In the genomic region with DNA sequence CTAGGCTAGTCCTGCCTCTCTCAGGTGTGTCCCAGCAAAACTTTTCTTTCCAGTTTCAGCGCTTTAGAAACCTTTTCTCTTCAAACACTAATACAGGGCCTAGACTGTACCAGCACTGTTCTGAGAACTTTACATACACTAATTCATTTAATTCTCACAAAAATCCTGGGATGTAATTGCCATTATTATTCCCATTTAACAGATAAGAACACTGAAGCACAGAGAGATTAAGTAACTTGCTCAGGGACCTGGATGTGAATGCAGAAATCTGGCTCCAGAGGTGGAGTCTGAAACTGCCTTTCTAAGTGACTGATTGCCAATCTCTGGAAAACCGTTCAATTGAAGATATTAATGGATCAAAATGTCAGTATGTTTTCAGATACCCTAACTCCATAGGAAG, we compare ENCODE assay signal across 9 cellular contexts. TPM values are rescaled to one million over a fixed set of nuclear protein-coding genes. Genes with fewer than 3 reads are reported as not detected.
A peak's percentile ranks its signal among the peaks of the same experiment; 100 is the strongest.
DNase-seq lines count a peak whose midpoint lies in the region; ATAC-seq, FAIRE-seq and TF ChIP-seq lines count a peak whose summit lies in the region.
"Had no signal": no experiment of that assay in that cellular context is flagged by ENCODE, and none has a peak within 500 bp of the region (broad histone marks: within the 10 kb centered on the region; RNA-seq: fewer than 3 reads in every experiment).

No MANE protein-coding gene starts in this region.

- peak overlapping the region; percentile 84 for H3K27ac Mint-ChIP-seq in progenitor cell of endocrine pancreas

- peak overlapping the region; percentile 92; the same call in 1 of the 2 replicates for H2AFZ ChIP-seq in PC-9
- H2AFZ ChIP-seq in H1 (ENCODE audit: low read length): peak overlapping the region; percentile 98

- no peak overlapping the region for H2BK5ac ChIP-seq in H1 (ENCODE audit: low read depth, low read length)

- no peak overlapping the region for H2BK15ac ChIP-seq in H1 (ENCODE audit: low read length)

- BruUV-seq in PC-9 (replicated peaks; lab: Mats Ljungman, UMichigan): no TSS peak

- peak overlapping the region; percentile 81 for H3K4me3 ChIP-seq in DOHH2 (ENCODE audit: low read length)
- H3K4me3 ChIP-seq in PC-9: peak overlapping the region; percentile 62
- peak overlapping the region in 1 of 4 experiments; percentile 89; a peak in 4 of 8 replicates for H3K4me3 ChIP-seq in H1 (ENCODE audit: extremely low read depth in 1 of 4, insufficient read depth in 2 of 4, low read depth in 3 of 4, low read length in 4 of 4)
- peak overlapping the region in 1 of 4 donors; percentile 96 for H3K4me3 ChIP-seq in pancreas
- H3K4me3 ChIP-seq: lung had no signal

- H3K79me2 ChIP-seq in DOHH2 (ENCODE audit: control insufficient read depth, low read length) (peaks cover 42% of the 10 kb centered on the region), PC-9 (ENCODE audit: low read depth) (peaks cover 44% of the 10 kb centered on the region), H1 (ENCODE audit: control insufficient read depth in 1 of 2, insufficient read depth in 2 of 2, low read length in 2 of 2) (peaks cover 23 to 36% of the 10 kb centered on the region in 2 experiments)

- H4K91ac ChIP-seq in H1 (replicated peaks; ENCODE audit: insufficient read length, low read length): no peak overlapping the region

- POLR2A ChIA-PET in PC-9 (lab: Charles Lee; ENCODE audit: unreplicated experiment): interaction anchor here (0.6 kb wide), 1 partner anchor 129 kb away, joined by 3 read pairs; no protein-coding TSS in a partner anchor
- POLR2A ChIA-PET in H1 (lab: Charles Lee; ENCODE audit: partially characterized antibody): interaction anchor here (0.6 to 7.3 kb wide), 5 partner anchors 14 to 450 kb away, joined by 3 to 114 read pairs (median 4); no protein-coding TSS in a partner anchor

- H4K8ac ChIP-seq in H1 (ENCODE audit: extremely low read depth, insufficient read depth, low read length): no peak overlapping the region

- CTCF ChIA-PET in PC-9 (lab: Charles Lee): no interaction called here
- CTCF ChIA-PET in H1 (lab: Charles Lee; ENCODE audit: partially characterized antibody): interaction anchor here (1.2 to 1.9 kb wide), 5 partner anchors 8 to 122 kb away, joined by 3 to 4 read pairs (median 3); no protein-coding TSS in a partner anchor

- ATAC-seq in pancreas: no peak

- H3K14ac ChIP-seq in H1 (ENCODE audit: insufficient read length): no peak overlapping the region

- no peak for TF ChIP-seq RAD21 in H1 (IDR thresholded peaks at IDR 0.05 in 1 of 2, conservative IDR thresholded peaks at IDR 0.05 in 1 of 2; ENCODE audit: low read depth in 2 of 2, low read length in 2 of 2)

- FAIRE-seq in H1 (lab: Jason Lieb, UNC) (no peak), pancreas (lab: Jason Lieb, UNC) (no peak)

- DNase-seq in PC-9: no peak
- no peak for DNase-seq in H1 (ENCODE audit: low read depth in 1 of 2, low spot score in 2 of 2)
- no peak for DNase-seq in progenitor cell of endocrine pancreas (ENCODE audit: low spot score, unreplicated experiment)
- DNase-seq in pancreas: no peak
- no peak for DNase-seq in substantia nigra (lab: John Stamatoyannopoulos, UW)
- DNase-seq in C1 segment of cervical spinal cord (lab: John Stamatoyannopoulos, UW): no peak
- no peak for DNase-seq in HPDE6-E6E7 (ENCODE audit: extremely low spot score)

- H3K36me3 Mint-ChIP-seq in progenitor cell of endocrine pancreas (ENCODE audit: insufficient read depth): no peaks in the 10 kb centered on the region

- H3F3A ChIP-seq in DOHH2 (ENCODE audit: control insufficient read depth, insufficient read depth): peaks cover 6% of the 10 kb centered on the region; the same call in 1 of the 2 replicates
- peaks cover 16% of the 10 kb centered on the region; the same call in 1 of the 2 replicates for H3F3A ChIP-seq in PC-9 (ENCODE audit: insufficient read depth, low read depth)

- H3K9me2 ChIP-seq in DOHH2 (replicated peaks; ENCODE audit: control insufficient read depth, low read length) (no peaks in the 10 kb centered on the region), PC-9 (ENCODE audit: insufficient read depth) (no peaks in the 10 kb centered on the region)

- no peak overlapping the region for H3K18ac ChIP-seq in H1 (ENCODE audit: extremely low read depth, low read length)

- no peak overlapping the region for H2BK120ac ChIP-seq in H1 (replicated peaks; ENCODE audit: low read depth, low read length)

- H3K9me3 ChIP-seq in DOHH2 (ENCODE audit: control insufficient read depth, insufficient read depth, low read length) (no peaks in the 10 kb centered on the region), PC-9 (ENCODE audit: insufficient read depth, low read depth) (no peaks in the 10 kb centered on the region), H1 (ENCODE audit: insufficient read depth in 2 of 2, low read depth in 1 of 2, low read length in 1 of 2) (no peaks in the 10 kb centered on the region), pancreas (no peaks in the 10 kb centered on the region)

- no peak for TF ChIP-seq CTCF in DOHH2 (IDR thresholded peaks at IDR 0.05; ENCODE audit: low read depth, low read length, poor library complexity, severe bottlenecking)
- no peak for TF ChIP-seq CTCF in PC-9 (conservative IDR thresholded peaks at IDR 0.05)
- no peak for TF ChIP-seq CTCF in H1 (IDR thresholded peaks at IDR 0.05; ENCODE audit: control extremely low read depth in 1 of 3, insufficient read depth in 1 of 3, low read depth in 1 of 3, low read length in 3 of 3)
- TF ChIP-seq CTCF in progenitor cell of endocrine pancreas (IDR thresholded peaks at IDR 0.05; ENCODE audit: unreplicated experiment): no peak
- TF ChIP-seq CTCF in pancreas (IDR thresholded peaks at IDR 0.05): no peak

- H2AK5ac ChIP-seq in H1 (ENCODE audit: low read depth, low read length): no peak overlapping the region

- no peaks in the 10 kb centered on the region for H3K36me3 ChIP-seq in DOHH2 (ENCODE audit: control insufficient read depth, low read length)
- no peaks in the 10 kb centered on the region for H3K36me3 ChIP-seq in PC-9 (ENCODE audit: low read depth)
- H3K36me3 ChIP-seq in H1 (ENCODE audit: control insufficient read depth in 2 of 4, insufficient read depth in 4 of 4, low read length in 3 of 4): no peaks in the 10 kb centered on the region
- H3K36me3 ChIP-seq in pancreas: no peaks in the 10 kb centered on the region

- no peak overlapping the region for H3K56ac ChIP-seq in H1 (replicated peaks; ENCODE audit: insufficient read length, low read depth, low read length)

- peaks cover 4% of the 10 kb centered on the region; the same call in 1 of the 2 replicates for H3K23me2 ChIP-seq in H1 (ENCODE audit: low read depth, low read length)

- H3K27me3 Mint-ChIP-seq in progenitor cell of endocrine pancreas: no peaks in the 10 kb centered on the region

- H3K9me3 Mint-ChIP-seq in progenitor cell of endocrine pancreas (ENCODE audit: low read depth): no peaks in the 10 kb centered on the region

- no peak overlapping the region for H2BK20ac ChIP-seq in H1 (ENCODE audit: low read length)

- no peaks in the 10 kb centered on the region for H3K27me3 ChIP-seq in DOHH2 (ENCODE audit: control insufficient read depth, low read length)
- H3K27me3 ChIP-seq in PC-9 (ENCODE audit: insufficient read depth, low read depth): no peaks in the 10 kb centered on the region
- no peaks in the 10 kb centered on the region for H3K27me3 ChIP-seq in H1 (replicated peaks in 1 of 4; ENCODE audit: control insufficient read depth in 3 of 4, extremely low read depth in 1 of 4, insufficient read depth in 3 of 4, low read length in 3 of 4)
- H3K27me3 ChIP-seq in pancreas: no peaks in the 10 kb centered on the region

- no peak overlapping the region for H3K9ac ChIP-seq in H1 (replicated peaks in 1 of 4; ENCODE audit: extremely low read depth in 1 of 4, low read depth in 3 of 4, low read length in 3 of 4)

- no peak overlapping the region for H2BK12ac ChIP-seq in H1 (ENCODE audit: low read depth, low read length)

- intact Hi-C loops in PC-9 (cut with micrococcal nuclease; ENCODE audit: unreplicated experiment): loop anchor here (5.0 to 10.0 kb wide), 3 partner anchors 61 to 192 kb away; a partner anchor contains a TSS
- intact Hi-C loops in pancreas (cut with DNase I): no loop called here

- H3K4me1 ChIP-seq in DOHH2 (ENCODE audit: control insufficient read depth, low read length) (peaks cover 17% of the 10 kb centered on the region), PC-9 (replicated peaks; ENCODE audit: insufficient read depth) (peaks cover 17% of the 10 kb centered on the region), H1 (replicated peaks in 1 of 4; ENCODE audit: control insufficient read depth in 3 of 4, insufficient read depth in 4 of 4, low read length in 3 of 4) (peaks cover 1 to 7% (median 5%) of the 10 kb centered on the region in 4 experiments; a peak in 4 of 7 replicates), pancreas (peaks cover 4 to 14% (median 5%) of the 10 kb centered on the region in 3 donors)

- H3K79me1 ChIP-seq in H1 (ENCODE audit: low read depth, low read length): no peaks in the 10 kb centered on the region; the same call in 1 of the 2 replicates

- 81% methylated on average over 2 of the region's 2 CpGs; no CpG with 5 or more reads in 1 of the 2 experiments for WGBS in H1 (ENCODE audit: extremely low coverage in 1 of 2, insufficient coverage in 1 of 2, insufficient read length in 1 of 2, insufficient replicate concordance in 2 of 2, low coverage in 1 of 2, low lambda C conversion rate in 2 of 2, missing lambda C conversion rate in 1 of 2), 2 experiments
- 52% methylated on average over 2 of the region's 2 CpGs for WGBS in pancreas, 2 donors

- H3K4ac ChIP-seq in H1 (replicated peaks; ENCODE audit: insufficient read length, low read depth, low read length): no peak overlapping the region

- no peak overlapping the region for H3K23ac ChIP-seq in H1 (ENCODE audit: insufficient read length)

- H4K20me1 ChIP-seq in DOHH2 (ENCODE audit: control insufficient read depth, insufficient read depth, low read depth, low read length): no peaks in the 10 kb centered on the region
- H4K20me1 ChIP-seq in PC-9 (ENCODE audit: insufficient read depth): peaks cover 18% of the 10 kb centered on the region; the same call in 1 of the 2 replicates
- H4K20me1 ChIP-seq in H1 (replicated peaks in 1 of 2; ENCODE audit: control insufficient read depth in 1 of 2, insufficient read depth in 2 of 2, low read length in 2 of 2): peaks cover 2 to 6% of the 10 kb centered on the region in 2 experiments

- TF ChIP-seq EP300 in H1 (IDR thresholded peaks at IDR 0.05; ENCODE audit: borderline replicate concordance in 1 of 2, low read depth in 2 of 2, low read length in 2 of 2): no peak

- H3K4me1 Mint-ChIP-seq in progenitor cell of endocrine pancreas (ENCODE audit: low read depth): peaks cover 10% of the 10 kb centered on the region

- TF ChIP-seq POLR2A in H1 (IDR thresholded peaks at IDR 0.05; ENCODE audit: control extremely low read depth in 1 of 2, low read depth in 2 of 2, low read length in 2 of 2): no peak

- no peak overlapping the region for H3K27ac ChIP-seq in DOHH2 (ENCODE audit: low read depth, low read length)
- H3K27ac ChIP-seq in PC-9: no peak overlapping the region
- no peak overlapping the region for H3K27ac ChIP-seq in H1 (ENCODE audit: low read depth, low read length)
- H3K27ac ChIP-seq in pancreas: peak overlapping the region in 1 of 4 donors; percentile 90
- no peak overlapping the region for H3K27ac ChIP-seq in substantia nigra (ENCODE audit: low read depth, low read length, poor library complexity, severe bottlenecking)

- H4K5ac ChIP-seq in H1 (ENCODE audit: insufficient read length, low read depth, low read length): no peak overlapping the region

- H3K4me2 ChIP-seq in DOHH2 (ENCODE audit: low read length) (peak overlapping the region; percentile 78), PC-9 (peak overlapping the region; percentile 99), H1 (ENCODE audit: insufficient read depth in 1 of 2, low read depth in 2 of 2, low read length in 2 of 2) (peak overlapping the region; percentile 28 to 63)

- H3K4me3 Mint-ChIP-seq in progenitor cell of endocrine pancreas (ENCODE audit: low read depth): peak overlapping the region; percentile 80

RNA-seq across cellular contexts. Expression of a gene that starts 0.8 kb away (rescaled TPM):
- total RNA-seq in PC-9 (2021) (54.8 and 59.9 TPM in 2 replicates), progenitor cell of endocrine pancreas (29.7 and 30.6 TPM in 2 replicates), pancreas (10 to 100 TPM; 13.0 to 25.5 (median 17.0) TPM)
- total RNA-seq in H1 (2021; fragmentation: NEBNext Ultra II Directional; extraction: Animal tissue kit (Norgen Biotek cat#: 25700)): 102 and 103 TPM in 2 replicates
- polyA plus RNA-seq in H1 (2011; rRNA removed) (105 and 109 TPM in 2 replicates), pancreas (10 to 100 TPM; 10.6 to 11.1 TPM)
- polyA plus RNA-seq in H1 (2011; cell fraction: cytosol; rRNA removed): 93.3 TPM
- polyA plus RNA-seq in H1 (2011; cell fraction: nucleus; rRNA removed): 78.4 TPM
- polyA plus RNA-seq in H1 (2012, experiment 1 of 2): 77.5 to 83.9 TPM (median 80.6 TPM) in 4 replicates
- 67.8 TPM for polyA plus RNA-seq in H1 (2012, experiment 2 of 2)
- 69.1 TPM for polyA plus RNA-seq in H1 (2013, experiment 1 of 2)
- polyA plus RNA-seq in H1 (2013, experiment 2 of 2): 71.6 TPM
- polyA minus RNA-seq in H1 (2011; rRNA and poly(A)+ RNA removed): 124 and 144 TPM in 2 replicates
- 73.4 TPM for polyA minus RNA-seq in H1 (2011; cell fraction: cytosol; rRNA and poly(A)+ RNA removed)
- 64.7 TPM for polyA minus RNA-seq in H1 (2011; cell fraction: nucleus; rRNA and poly(A)+ RNA removed)

RNA-seq across cellular contexts. Expression of a gene that starts 57.9 kb away (rescaled TPM):
- total RNA-seq in PC-9 (2021): 64.1 and 65.6 TPM in 2 replicates
- total RNA-seq in H1 (2021; fragmentation: NEBNext Ultra II Directional; extraction: Animal tissue kit (Norgen Biotek cat#: 25700)): 53.1 and 61.6 TPM in 2 replicates
- 41.2 and 63.8 TPM in 2 replicates for polyA plus RNA-seq in H1 (2011; rRNA removed)
- 47.6 TPM for polyA plus RNA-seq in H1 (2011; cell fraction: cytosol; rRNA removed)
- polyA plus RNA-seq in H1 (2011; cell fraction: nucleus; rRNA removed): 34.6 TPM
- 50.1 to 75.5 TPM (median 70.9 TPM) in 4 replicates for polyA plus RNA-seq in H1 (2012, experiment 1 of 2)
- 23.2 TPM for polyA plus RNA-seq in H1 (2012, experiment 2 of 2)
- 133 TPM for polyA plus RNA-seq in H1 (2013, experiment 1 of 2)
- 182 TPM for polyA plus RNA-seq in H1 (2013, experiment 2 of 2)
- 50.4 and 68.7 TPM in 2 replicates for polyA minus RNA-seq in H1 (2011; rRNA and poly(A)+ RNA removed)
- 26.8 TPM for polyA minus RNA-seq in H1 (2011; cell fraction: cytosol; rRNA and poly(A)+ RNA removed)
- polyA minus RNA-seq in H1 (2011; cell fraction: nucleus; rRNA and poly(A)+ RNA removed): 35.1 TPM
- total RNA-seq in progenitor cell of endocrine pancreas: 99.4 and 102 TPM in 2 replicates
- 10 to 100 TPM; 28.0 to 53.5 (median 43.4) TPM for total RNA-seq in pancreas
- polyA plus RNA-seq in pancreas: 10 to 100 TPM; 24.3 to 52.1 TPM

Comparison
In these comparisons a context has a peak if more than half of its experiments do, and no peak if none do; other contexts are left out.
1. H3K4me2 ChIP-seq: peak in every context shown above with its lines; median percentile 99 in PC-9; 78 in DOHH2; 46 in H1.